ENCODE assay signal across 19 cellular contexts in the genomic region with DNA sequence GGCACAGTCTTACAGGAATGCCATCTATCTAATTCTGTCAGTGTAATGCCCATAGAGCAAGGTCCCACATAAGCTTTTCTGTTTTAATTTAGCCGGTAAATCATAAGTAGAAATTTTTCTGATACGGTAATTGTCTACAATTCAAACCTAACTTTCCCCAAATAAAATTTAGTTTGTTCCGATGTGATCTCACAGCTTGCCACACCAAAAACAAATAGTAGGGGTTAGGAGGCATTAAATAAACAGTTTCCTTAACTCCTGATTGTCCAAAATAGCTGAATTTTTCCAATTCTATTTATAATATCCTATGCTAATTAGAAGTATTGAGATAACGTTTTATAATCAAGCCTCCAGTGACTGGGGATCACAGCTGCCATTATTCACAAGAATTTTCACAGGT.
"Had no signal": no experiment of that assay in that cellular context is flagged by ENCODE, and none has a peak within 500 bp of the region (broad histone marks: within the 10 kb centered on the region; RNA-seq: fewer than 3 reads in every experiment).

No MANE protein-coding gene starts in this region.

- H3K27me3 Mint-ChIP-seq: stimulated activated naive B cell treated with anti-CD40 and anti-IgM and Interleukin-4, amounts not matched to agents 10 μg/mL and 1 μg/mL and 100 μg/mL, for 72 hours; stimulated activated naive CD8-positive, alpha-beta T cell treated with anti-CD3 and anti-CD28 coated beads, Interleukin-15, amount 100 ng/mL, for 72 hours had no signal

- H3K4me3 ChIP-seq: coronary artery, heart left ventricle, sigmoid colon, skin epidermis, testis, tibial nerve had no signal

- H3K36me3 Mint-ChIP-seq: natural killer cell had no signal

- DNase-seq: effector CD4-positive, alpha-beta T cell; endodermal cell; erythroblast; foreskin keratinocyte; heart left ventricle; hippocampal formation; left colon; mammary epithelial cell; natural killer cell; posterior cingulate gyrus; sigmoid colon; stimulated activated CD4-positive, alpha-beta T cell treated with anti-CD3 and anti-CD28 coated beads, Interleukin-2, amount 100 ng/mL, for 24 hours; stimulated activated CD4-positive, alpha-beta T cell treated with anti-CD3 and anti-CD28 coated beads, Interleukin-4, amount 100 ng/mL, for 4 hours; stimulated activated naive B cell treated with anti-CD40 and anti-IgM and Interleukin-4, amounts not matched to agents 10 μg/mL and 1 μg/mL and 100 μg/mL, for 72 hours; stimulated activated naive CD8-positive, alpha-beta T cell treated with anti-CD3 and anti-CD28 coated beads, Interleukin-15, amount 100 ng/mL, for 72 hours; testis had no signal

- H3K9me3 Mint-ChIP-seq: endodermal cell; natural killer cell; stimulated activated naive B cell treated with anti-CD40 and anti-IgM and Interleukin-4, amounts not matched to agents 10 μg/mL and 1 μg/mL and 100 μg/mL, for 72 hours; stimulated activated naive CD8-positive, alpha-beta T cell treated with anti-CD3 and anti-CD28 coated beads, Interleukin-15, amount 100 ng/mL, for 72 hours had no signal

- H3K4me1 Mint-ChIP-seq: natural killer cell; stimulated activated naive CD8-positive, alpha-beta T cell treated with anti-CD3 and anti-CD28 coated beads, Interleukin-15, amount 100 ng/mL, for 72 hours had no signal

- H3K9me3 ChIP-seq: heart left ventricle, sigmoid colon, testis, tibial nerve had no signal

- H3K27ac ChIP-seq: coronary artery, foreskin keratinocyte, heart left ventricle, sigmoid colon, skin epidermis, testis, tibial nerve had no signal

- H3K27ac Mint-ChIP-seq: endodermal cell; natural killer cell; stimulated activated naive B cell treated with anti-CD40 and anti-IgM and Interleukin-4, amounts not matched to agents 10 μg/mL and 1 μg/mL and 100 μg/mL, for 72 hours; stimulated activated naive CD8-positive, alpha-beta T cell treated with anti-CD3 and anti-CD28 coated beads, Interleukin-15, amount 100 ng/mL, for 72 hours had no signal

- H3K4me3 Mint-ChIP-seq: endodermal cell; natural killer cell; stimulated activated naive B cell treated with anti-CD40 and anti-IgM and Interleukin-4, amounts not matched to agents 10 μg/mL and 1 μg/mL and 100 μg/mL, for 72 hours; stimulated activated naive CD8-positive, alpha-beta T cell treated with anti-CD3 and anti-CD28 coated beads, Interleukin-15, amount 100 ng/mL, for 72 hours had no signal

- ATAC-seq: foreskin keratinocyte; natural killer cell; stimulated activated naive B cell treated with anti-CD40 and anti-IgM and Interleukin-4, amounts not matched to agents 10 μg/mL and 1 μg/mL and 100 μg/mL, for 72 hours; stimulated activated naive CD8-positive, alpha-beta T cell treated with anti-CD3 and anti-CD28 coated beads, Interleukin-15, amount 100 ng/mL, for 72 hours had no signal

- H3K27me3 ChIP-seq: foreskin keratinocyte, heart left ventricle, sigmoid colon, testis, tibial nerve had no signal

- H3K4me1 ChIP-seq: foreskin keratinocyte, sigmoid colon, testis, tibial nerve had no signal
